Comparison of ENCODE assay signal across 8 cellular contexts in genomic region chr18:25230658-25231326, GRCh38.
DNase-seq lines count a peak whose midpoint lies in the region; ATAC-seq and TF ChIP-seq lines count a peak whose summit lies in the region.

No MANE protein-coding gene starts in this region.

- ATAC-seq in aorta (ENCODE audit: low FRiP score): peak; percentile 87

- H3K4me3 Mint-ChIP-seq in Calu3 (ENCODE audit: low read depth, unreplicated experiment): no peak overlapping the region

- peak overlapping the region; percentile 16 to 86 for H3K18ac ChIP-seq in mesenchymal stem cell (ENCODE audit: low read depth in 1 of 2, low read length in 2 of 2)

- no peaks in the 10 kb centered on the region for H3K9me3 ChIP-seq in colonic mucosa
- no peaks in the 10 kb centered on the region for H3K9me3 ChIP-seq in mesenchymal stem cell (ENCODE audit: control insufficient read depth, low read length)
- H3K9me3 ChIP-seq in aorta (ENCODE audit: control insufficient read depth, low read length): no peaks in the 10 kb centered on the region

- no peak overlapping the region for H3K4ac ChIP-seq in mesenchymal stem cell (ENCODE audit: low read depth in 1 of 2, low read length in 2 of 2)

- H2AK5ac ChIP-seq in mesenchymal stem cell (ENCODE audit: low read length, severe bottlenecking): no peak overlapping the region

- WGBS in mesenchymal stem cell: 61% methylated on average over 10 of the region's 10 CpGs
- 8 to 9% methylated on average over 10 of the region's 10 CpGs for WGBS in aorta, 2 donors

- DNase-seq in SIG-M5 treated with dmso at 0.1 percent for 504 hours (lab: John Stamatoyannopoulos, UW; ENCODE audit: unreplicated experiment) (peak; percentile 11), SIG-M5 (lab: John Stamatoyannopoulos, UW) (no peak), colonic mucosa (peak; percentile 46), mesenchymal stem cell (peak; percentile 91), aorta (peak; percentile 78 to 81), Calu3 (no peak), NCI-H1436 (lab: John Stamatoyannopoulos, UW) (no peak)
- DNase-seq in activated CD4-positive, alpha-beta T cell treated with anti-CD3 and anti-CD28 coated beads, Interleukin-2, amount 50 U/mL, for 48 hours: no peak

- peaks cover 57% of the 10 kb centered on the region for H3K27me3 Mint-ChIP-seq in Calu3 (ENCODE audit: unreplicated experiment)

- peak overlapping the region in 1 of 2 experiments; percentile 44 for H2BK12ac ChIP-seq in mesenchymal stem cell (ENCODE audit: low read length in 2 of 2)

- intact Hi-C loops in colonic mucosa (cut with DNase I): no loop called here
- intact Hi-C loops in aorta (cut with DNase I): loop anchor here in 1 of 2 donors (5.0 kb wide), 1 partner anchor 122 kb away; the partner anchor contains the start of gene ZNF521
- intact Hi-C loops in Calu3 (cut with micrococcal nuclease; ENCODE audit: unreplicated experiment): no loop called here

- no peak overlapping the region for H3K4me2 ChIP-seq in mesenchymal stem cell (ENCODE audit: low read length, poor library complexity, severe bottlenecking)

- H3K36me3 ChIP-seq in colonic mucosa: no peaks in the 10 kb centered on the region
- H3K36me3 ChIP-seq in mesenchymal stem cell (ENCODE audit: control insufficient read depth in 1 of 2, insufficient read depth in 2 of 2, low read depth in 1 of 2, low read length in 2 of 2): peaks cover 16 to 18% of the 10 kb centered on the region in 2 experiments
- H3K36me3 ChIP-seq in aorta (ENCODE audit: control insufficient read depth in 1 of 2, insufficient read depth in 2 of 2, low read length in 1 of 2): no peaks in the 10 kb centered on the region

- H3K23ac ChIP-seq in mesenchymal stem cell (ENCODE audit: low read length in 2 of 2): no peak overlapping the region

- H3K79me1 ChIP-seq in mesenchymal stem cell (replicated peaks; ENCODE audit: low read length, poor library complexity, severe bottlenecking): peaks cover 18% of the 10 kb centered on the region

- H2BK5ac ChIP-seq in mesenchymal stem cell (ENCODE audit: low read depth, low read length, poor library complexity, severe bottlenecking): no peak overlapping the region

- H3K27me3 ChIP-seq in colonic mucosa: no peaks in the 10 kb centered on the region
- H3K27me3 ChIP-seq in mesenchymal stem cell (ENCODE audit: control insufficient read depth in 1 of 2, insufficient read depth in 1 of 2, low read length in 2 of 2): no peaks in the 10 kb centered on the region
- no peaks in the 10 kb centered on the region for H3K27me3 ChIP-seq in aorta (ENCODE audit: control insufficient read depth in 1 of 2, insufficient read depth in 2 of 2, low read length in 1 of 2)

- H3K36me3 Mint-ChIP-seq in Calu3 (ENCODE audit: insufficient read depth, unreplicated experiment): no peaks in the 10 kb centered on the region

- H3K14ac ChIP-seq in mesenchymal stem cell (ENCODE audit: low read length in 2 of 2): no peak overlapping the region

- no peak overlapping the region for H4K91ac ChIP-seq in mesenchymal stem cell (ENCODE audit: low read length)

- H3K9ac ChIP-seq in colonic mucosa (ENCODE audit: low read depth in 2 of 2, low read length in 2 of 2): no peak overlapping the region
- peak overlapping the region; percentile 80 for H3K9ac ChIP-seq in mesenchymal stem cell (ENCODE audit: low read length)

- H3K4me3 ChIP-seq in colonic mucosa: no peak overlapping the region
- peak overlapping the region in 1 of 2 experiments; percentile 50 for H3K4me3 ChIP-seq in mesenchymal stem cell (ENCODE audit: insufficient read depth in 1 of 2, low read depth in 1 of 2, low read length in 2 of 2)
- no peak overlapping the region for H3K4me3 ChIP-seq in aorta (ENCODE audit: low read length in 2 of 2)

- no peak overlapping the region for H2AFZ ChIP-seq in mesenchymal stem cell (ENCODE audit: low read depth, low read length)

- CTCF ChIA-PET in Calu3 (lab: Charles Lee): no interaction called here

- H3K27ac ChIP-seq in colonic mucosa (peak overlapping the region; percentile 23), mesenchymal stem cell (ENCODE audit: low read length, poor library complexity, severe bottlenecking) (no peak overlapping the region), aorta (ENCODE audit: low read depth in 1 of 2, low read length in 2 of 2) (peak overlapping the region in 1 of 2 donors; percentile 90)

- TF ChIP-seq CTCF in colonic mucosa (IDR thresholded peaks at IDR 0.05): no peak
- no peak for TF ChIP-seq CTCF in Calu3 (IDR thresholded peaks at IDR 0.05; ENCODE audit: unreplicated experiment)

- no peaks in the 10 kb centered on the region for H3K4me1 ChIP-seq in colonic mucosa
- H3K4me1 ChIP-seq in mesenchymal stem cell (ENCODE audit: control insufficient read depth, insufficient read depth, low read depth, low read length): peaks cover 4% of the 10 kb centered on the region
- H3K4me1 ChIP-seq in aorta (ENCODE audit: control insufficient read depth in 1 of 2, insufficient read depth in 2 of 2, low read length in 2 of 2): peaks cover 3 to 4% of the 10 kb centered on the region in 2 donors

- H3K4me1 Mint-ChIP-seq in Calu3 (ENCODE audit: low read depth, unreplicated experiment): no peaks in the 10 kb centered on the region

- H3K27ac Mint-ChIP-seq in Calu3 (ENCODE audit: unreplicated experiment): no peak overlapping the region

- H4K8ac ChIP-seq in mesenchymal stem cell (ENCODE audit: low read length): peak overlapping the region; percentile 70

- no peaks in the 10 kb centered on the region for H3K9me3 Mint-ChIP-seq in Calu3 (ENCODE audit: low read depth, unreplicated experiment)

- H2BK15ac ChIP-seq in mesenchymal stem cell (ENCODE audit: low read depth, poor library complexity, severe bottlenecking): no peak overlapping the region

- H2BK120ac ChIP-seq in mesenchymal stem cell (ENCODE audit: low read depth, low read length): no peak overlapping the region

- no TSS peak for BruUV-seq in Calu3 (replicated peaks; lab: Mats Ljungman, UMichigan)

Comparison
In these comparisons a context has a peak if more than half of its experiments do, and no peak if none do; other contexts are left out.
1. DNase-seq: peak in SIG-M5 treated with dmso at 0.1 percent for 504 hours (single experiment), colonic mucosa (single experiment), mesenchymal stem cell (single experiment) and aorta (2 of 2); none in SIG-M5 (single experiment), Calu3 (single experiment), NCI-H1436 (single experiment) and activated CD4-positive, alpha-beta T cell treated with anti-CD3 and anti-CD28 coated beads, Interleukin-2, amount 50 U/mL, for 48 hours (0 of 2).